ENCODE assay signal across 28 cellular contexts in genomic region chr4:189874591-189874990, GRCh38.
"Had no signal": no experiment of that assay in that cellular context is flagged by ENCODE, and none has a peak within 500 bp of the region (broad histone marks: within the 10 kb centered on the region; RNA-seq: fewer than 3 reads in every experiment).

No MANE protein-coding gene starts in this region.

- H3K9me3 ChIP-seq: colonic mucosa, esophagus muscularis mucosa, esophagus squamous epithelium, gastrocnemius medialis, gastroesophageal sphincter had no signal

- H3K4me1 ChIP-seq: colonic mucosa, esophagus muscularis mucosa, esophagus squamous epithelium, foreskin keratinocyte, gastrocnemius medialis, gastroesophageal sphincter, heart left ventricle, heart right ventricle had no signal

- H3K27me3 ChIP-seq: colonic mucosa, esophagus muscularis mucosa, esophagus squamous epithelium, foreskin keratinocyte, gastrocnemius medialis, gastroesophageal sphincter, heart left ventricle, heart right ventricle had no signal

- H3K36me3 ChIP-seq: colonic mucosa, esophagus muscularis mucosa, esophagus squamous epithelium, gastrocnemius medialis, gastroesophageal sphincter, heart left ventricle, heart right ventricle had no signal

- H3K4me3 ChIP-seq: colonic mucosa, coronary artery, dorsolateral prefrontal cortex, esophagus muscularis mucosa, esophagus squamous epithelium, gastrocnemius medialis, gastroesophageal sphincter, heart left ventricle, heart right ventricle had no signal

- ATAC-seq: effector memory CD8-positive, alpha-beta T cell; esophagus mucosa; foreskin keratinocyte; gastrocnemius medialis; gastroesophageal sphincter; heart right ventricle had no signal

- DNase-seq: colonic mucosa; cortex of kidney; dermis blood vessel endothelial cell; dorsolateral prefrontal cortex; effector CD4-positive, alpha-beta T cell; effector CD8-positive, alpha-beta T cell; effector memory CD4-positive, alpha-beta T cell; effector memory CD8-positive, alpha-beta T cell; endodermal cell; erythroblast; esophagus squamous epithelium; foreskin fibroblast; foreskin keratinocyte; foreskin melanocyte; gastrocnemius medialis; glutamatergic neuron; head of caudate nucleus; heart left ventricle; heart right ventricle had no signal

- H3K27ac ChIP-seq: colonic mucosa, coronary artery, dorsolateral prefrontal cortex, epithelial cell of prostate, esophagus muscularis mucosa, esophagus squamous epithelium, foreskin keratinocyte, gastrocnemius medialis, gastroesophageal sphincter, heart left ventricle, heart right ventricle had no signal

- FAIRE-seq: colon, endometrium, endothelial cell of umbilical vein, frontal cortex had no signal
